In the genomic region with DNA sequence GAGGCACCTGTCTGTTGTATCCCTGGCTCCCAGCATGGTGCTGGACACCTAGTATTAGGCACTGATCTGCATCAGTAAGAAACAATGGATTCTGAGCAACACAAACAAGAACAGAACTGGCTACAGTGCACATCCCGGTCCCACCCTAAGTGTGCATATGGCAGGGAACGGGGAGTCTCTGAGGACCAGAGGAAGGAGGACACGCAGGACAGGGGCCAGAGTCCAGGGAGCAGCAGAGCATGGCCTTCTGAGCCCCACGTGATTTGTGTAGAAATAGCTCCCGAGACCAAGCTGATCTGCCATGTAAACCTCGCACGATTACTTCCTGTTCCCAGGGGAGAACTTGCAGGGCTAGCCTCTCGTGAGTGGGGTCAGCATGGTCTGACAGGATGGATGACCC, we compare ENCODE assay signal across 1 cellular context.
TF ChIP-seq lines count a peak whose summit lies in the region.

No MANE protein-coding gene starts in this region.

TF ChIP-seq in HepG2, 621 proteins besides CTCF, POLR2A, EP300 and RAD21 (continued from another document and continues in another):
- TF ChIP-seq, protein P1, sequence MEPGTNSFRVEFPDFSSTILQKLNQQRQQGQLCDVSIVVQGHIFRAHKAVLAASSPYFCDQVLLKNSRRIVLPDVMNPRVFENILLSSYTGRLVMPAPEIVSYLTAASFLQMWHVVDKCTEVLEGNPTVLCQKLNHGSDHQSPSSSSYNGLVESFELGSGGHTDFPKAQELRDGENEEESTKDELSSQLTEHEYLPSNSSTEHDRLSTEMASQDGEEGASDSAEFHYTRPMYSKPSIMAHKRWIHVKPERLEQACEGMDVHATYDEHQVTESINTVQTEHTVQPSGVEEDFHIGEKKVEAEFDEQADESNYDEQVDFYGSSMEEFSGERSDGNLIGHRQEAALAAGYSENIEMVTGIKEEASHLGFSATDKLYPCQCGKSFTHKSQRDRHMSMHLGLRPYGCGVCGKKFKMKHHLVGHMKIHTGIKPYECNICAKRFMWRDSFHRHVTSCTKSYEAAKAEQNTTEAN (CRISPR knock-in tag; conservative IDR thresholded peaks at IDR 0.05), result no peak
- TF ChIP-seq, protein P2, sequence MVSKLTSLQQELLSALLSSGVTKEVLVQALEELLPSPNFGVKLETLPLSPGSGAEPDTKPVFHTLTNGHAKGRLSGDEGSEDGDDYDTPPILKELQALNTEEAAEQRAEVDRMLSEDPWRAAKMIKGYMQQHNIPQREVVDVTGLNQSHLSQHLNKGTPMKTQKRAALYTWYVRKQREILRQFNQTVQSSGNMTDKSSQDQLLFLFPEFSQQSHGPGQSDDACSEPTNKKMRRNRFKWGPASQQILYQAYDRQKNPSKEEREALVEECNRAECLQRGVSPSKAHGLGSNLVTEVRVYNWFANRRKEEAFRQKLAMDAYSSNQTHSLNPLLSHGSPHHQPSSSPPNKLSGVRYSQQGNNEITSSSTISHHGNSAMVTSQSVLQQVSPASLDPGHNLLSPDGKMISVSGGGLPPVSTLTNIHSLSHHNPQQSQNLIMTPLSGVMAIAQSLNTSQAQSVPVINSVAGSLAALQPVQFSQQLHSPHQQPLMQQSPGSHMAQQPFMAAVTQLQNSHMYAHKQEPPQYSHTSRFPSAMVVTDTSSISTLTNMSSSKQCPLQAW (CRISPR knock-in tag; IDR thresholded peaks at IDR 0.05), result no peak
- TF ChIP-seq HNRNPL (IDR thresholded peaks at IDR 0.05; ENCODE audit: low read depth, low read length) (no peak), KDM3A (CRISPR knock-in tag; IDR thresholded peaks at IDR 0.05; ENCODE audit: low read depth) (no peak), ZNF644 (CRISPR knock-in tag; IDR thresholded peaks at IDR 0.05; ENCODE audit: low read depth) (0 out of 2 replicates have a peak, but pooled peaks have one; percentile 56), SRY (CRISPR knock-in tag; IDR thresholded peaks at IDR 0.05) (no peak), KDM6A (CRISPR knock-in tag; IDR thresholded peaks at IDR 0.05; ENCODE audit: low read depth) (peak; percentile 20; the same call in 1 of the 2 replicates), HNRNPUL1 (IDR thresholded peaks at IDR 0.05; ENCODE audit: low read depth, low read length) (no peak), NFE2L1 (CRISPR knock-in tag; IDR thresholded peaks at IDR 0.05; ENCODE audit: borderline replicate concordance) (no peak), ELF3 (CRISPR knock-in tag; IDR thresholded peaks at IDR 0.05) (peak; percentile 88), MXD4 (CRISPR knock-in tag; IDR thresholded peaks at IDR 0.05) (0 out of 2 replicates have a peak, but pooled peaks have one; percentile 33), ZSCAN20 (CRISPR knock-in tag; IDR thresholded peaks at IDR 0.05; ENCODE audit: borderline replicate concordance) (no peak), TOE1 (CRISPR knock-in tag; IDR thresholded peaks at IDR 0.05) (no peak), NBN (conservative IDR thresholded peaks at IDR 0.05) (no peak), ZNF792 (CRISPR knock-in tag; IDR thresholded peaks at IDR 0.05) (no peak), WIZ (CRISPR knock-in tag; IDR thresholded peaks at IDR 0.05) (no peak), SAP130 (CRISPR knock-in tag; IDR thresholded peaks at IDR 0.05; ENCODE audit: low read depth) (peak; percentile 59), SOX6 (IDR thresholded peaks at IDR 0.05) (no peak), SOX6 (CRISPR knock-in tag; IDR thresholded peaks at IDR 0.05) (peak; percentile 17; the same call in 1 of the 2 replicates), TMF1 (CRISPR knock-in tag; IDR thresholded peaks at IDR 0.05; ENCODE audit: low read depth) (no peak), MEF2D (CRISPR knock-in tag; IDR thresholded peaks at IDR 0.05) (0 out of 2 replicates have a peak, but pooled peaks have one; percentile 37), KLF15 (CRISPR knock-in tag; IDR thresholded peaks at IDR 0.05; ENCODE audit: borderline replicate concordance) (no peak), RFX1 (IDR thresholded peaks at IDR 0.05) (no peak), ZNF850 (CRISPR knock-in tag; conservative IDR thresholded peaks at IDR 0.05) (no peak), AGO1 (IDR thresholded peaks at IDR 0.05; ENCODE audit: low read depth, low read length, poor library complexity, severe bottlenecking) (no peak), ZNF205 (CRISPR knock-in tag; IDR thresholded peaks at IDR 0.05) (no peak), RXRB (CRISPR knock-in tag; IDR thresholded peaks at IDR 0.05; ENCODE audit: borderline replicate concordance) (no peak), SMARCE1 (IDR thresholded peaks at IDR 0.05; ENCODE audit: borderline replicate concordance) (no peak), SP4 (CRISPR knock-in tag; IDR thresholded peaks at IDR 0.05) (no peak)
- TF ChIP-seq, protein P3, sequence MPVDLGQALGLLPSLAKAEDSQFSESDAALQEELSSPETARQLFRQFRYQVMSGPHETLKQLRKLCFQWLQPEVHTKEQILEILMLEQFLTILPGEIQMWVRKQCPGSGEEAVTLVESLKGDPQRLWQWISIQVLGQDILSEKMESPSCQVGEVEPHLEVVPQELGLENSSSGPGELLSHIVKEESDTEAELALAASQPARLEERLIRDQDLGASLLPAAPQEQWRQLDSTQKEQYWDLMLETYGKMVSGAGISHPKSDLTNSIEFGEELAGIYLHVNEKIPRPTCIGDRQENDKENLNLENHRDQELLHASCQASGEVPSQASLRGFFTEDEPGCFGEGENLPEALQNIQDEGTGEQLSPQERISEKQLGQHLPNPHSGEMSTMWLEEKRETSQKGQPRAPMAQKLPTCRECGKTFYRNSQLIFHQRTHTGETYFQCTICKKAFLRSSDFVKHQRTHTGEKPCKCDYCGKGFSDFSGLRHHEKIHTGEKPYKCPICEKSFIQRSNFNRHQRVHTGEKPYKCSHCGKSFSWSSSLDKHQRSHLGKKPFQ (CRISPR knock-in tag; IDR thresholded peaks at IDR 0.05; ENCODE audit: insufficient replicate concordance), result no peak
- TF ChIP-seq, protein P4, sequence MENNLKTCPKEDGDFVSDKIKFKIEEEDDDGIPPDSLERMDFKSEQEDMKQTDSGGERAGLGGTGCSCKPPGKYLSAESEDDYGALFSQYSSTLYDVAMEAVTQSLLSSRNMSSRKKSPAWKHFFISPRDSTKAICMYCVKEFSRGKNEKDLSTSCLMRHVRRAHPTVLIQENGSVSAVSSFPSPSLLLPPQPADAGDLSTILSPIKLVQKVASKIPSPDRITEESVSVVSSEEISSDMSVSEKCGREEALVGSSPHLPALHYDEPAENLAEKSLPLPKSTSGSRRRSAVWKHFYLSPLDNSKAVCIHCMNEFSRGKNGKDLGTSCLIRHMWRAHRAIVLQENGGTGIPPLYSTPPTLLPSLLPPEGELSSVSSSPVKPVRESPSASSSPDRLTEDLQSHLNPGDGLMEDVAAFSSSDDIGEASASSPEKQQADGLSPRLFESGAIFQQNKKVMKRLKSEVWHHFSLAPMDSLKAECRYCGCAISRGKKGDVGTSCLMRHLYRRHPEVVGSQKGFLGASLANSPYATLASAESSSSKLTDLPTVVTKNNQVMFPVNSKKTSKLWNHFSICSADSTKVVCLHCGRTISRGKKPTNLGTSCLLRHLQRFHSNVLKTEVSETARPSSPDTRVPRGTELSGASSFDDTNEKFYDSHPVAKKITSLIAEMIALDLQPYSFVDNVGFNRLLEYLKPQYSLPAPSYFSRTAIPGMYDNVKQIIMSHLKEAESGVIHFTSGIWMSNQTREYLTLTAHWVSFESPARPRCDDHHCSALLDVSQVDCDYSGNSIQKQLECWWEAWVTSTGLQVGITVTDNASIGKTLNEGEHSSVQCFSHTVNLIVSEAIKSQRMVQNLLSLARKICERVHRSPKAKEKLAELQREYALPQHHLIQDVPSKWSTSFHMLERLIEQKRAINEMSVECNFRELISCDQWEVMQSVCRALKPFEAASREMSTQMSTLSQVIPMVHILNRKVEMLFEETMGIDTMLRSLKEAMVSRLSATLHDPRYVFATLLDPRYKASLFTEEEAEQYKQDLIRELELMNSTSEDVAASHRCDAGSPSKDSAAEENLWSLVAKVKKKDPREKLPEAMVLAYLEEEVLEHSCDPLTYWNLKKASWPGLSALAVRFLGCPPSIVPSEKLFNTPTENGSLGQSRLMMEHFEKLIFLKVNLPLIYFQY (CRISPR knock-in tag; IDR thresholded peaks at IDR 0.05; ENCODE audit: borderline replicate concordance), result no peak
- TF ChIP-seq, protein P5, sequence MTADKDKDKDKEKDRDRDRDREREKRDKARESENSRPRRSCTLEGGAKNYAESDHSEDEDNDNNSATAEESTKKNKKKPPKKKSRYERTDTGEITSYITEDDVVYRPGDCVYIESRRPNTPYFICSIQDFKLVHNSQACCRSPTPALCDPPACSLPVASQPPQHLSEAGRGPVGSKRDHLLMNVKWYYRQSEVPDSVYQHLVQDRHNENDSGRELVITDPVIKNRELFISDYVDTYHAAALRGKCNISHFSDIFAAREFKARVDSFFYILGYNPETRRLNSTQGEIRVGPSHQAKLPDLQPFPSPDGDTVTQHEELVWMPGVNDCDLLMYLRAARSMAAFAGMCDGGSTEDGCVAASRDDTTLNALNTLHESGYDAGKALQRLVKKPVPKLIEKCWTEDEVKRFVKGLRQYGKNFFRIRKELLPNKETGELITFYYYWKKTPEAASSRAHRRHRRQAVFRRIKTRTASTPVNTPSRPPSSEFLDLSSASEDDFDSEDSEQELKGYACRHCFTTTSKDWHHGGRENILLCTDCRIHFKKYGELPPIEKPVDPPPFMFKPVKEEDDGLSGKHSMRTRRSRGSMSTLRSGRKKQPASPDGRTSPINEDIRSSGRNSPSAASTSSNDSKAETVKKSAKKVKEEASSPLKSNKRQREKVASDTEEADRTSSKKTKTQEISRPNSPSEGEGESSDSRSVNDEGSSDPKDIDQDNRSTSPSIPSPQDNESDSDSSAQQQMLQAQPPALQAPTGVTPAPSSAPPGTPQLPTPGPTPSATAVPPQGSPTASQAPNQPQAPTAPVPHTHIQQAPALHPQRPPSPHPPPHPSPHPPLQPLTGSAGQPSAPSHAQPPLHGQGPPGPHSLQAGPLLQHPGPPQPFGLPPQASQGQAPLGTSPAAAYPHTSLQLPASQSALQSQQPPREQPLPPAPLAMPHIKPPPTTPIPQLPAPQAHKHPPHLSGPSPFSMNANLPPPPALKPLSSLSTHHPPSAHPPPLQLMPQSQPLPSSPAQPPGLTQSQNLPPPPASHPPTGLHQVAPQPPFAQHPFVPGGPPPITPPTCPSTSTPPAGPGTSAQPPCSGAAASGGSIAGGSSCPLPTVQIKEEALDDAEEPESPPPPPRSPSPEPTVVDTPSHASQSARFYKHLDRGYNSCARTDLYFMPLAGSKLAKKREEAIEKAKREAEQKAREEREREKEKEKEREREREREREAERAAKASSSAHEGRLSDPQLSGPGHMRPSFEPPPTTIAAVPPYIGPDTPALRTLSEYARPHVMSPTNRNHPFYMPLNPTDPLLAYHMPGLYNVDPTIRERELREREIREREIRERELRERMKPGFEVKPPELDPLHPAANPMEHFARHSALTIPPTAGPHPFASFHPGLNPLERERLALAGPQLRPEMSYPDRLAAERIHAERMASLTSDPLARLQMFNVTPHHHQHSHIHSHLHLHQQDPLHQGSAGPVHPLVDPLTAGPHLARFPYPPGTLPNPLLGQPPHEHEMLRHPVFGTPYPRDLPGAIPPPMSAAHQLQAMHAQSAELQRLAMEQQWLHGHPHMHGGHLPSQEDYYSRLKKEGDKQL (CRISPR knock-in tag; IDR thresholded peaks at IDR 0.05; ENCODE audit: low read depth), result no peak
- TF ChIP-seq, protein P6, sequence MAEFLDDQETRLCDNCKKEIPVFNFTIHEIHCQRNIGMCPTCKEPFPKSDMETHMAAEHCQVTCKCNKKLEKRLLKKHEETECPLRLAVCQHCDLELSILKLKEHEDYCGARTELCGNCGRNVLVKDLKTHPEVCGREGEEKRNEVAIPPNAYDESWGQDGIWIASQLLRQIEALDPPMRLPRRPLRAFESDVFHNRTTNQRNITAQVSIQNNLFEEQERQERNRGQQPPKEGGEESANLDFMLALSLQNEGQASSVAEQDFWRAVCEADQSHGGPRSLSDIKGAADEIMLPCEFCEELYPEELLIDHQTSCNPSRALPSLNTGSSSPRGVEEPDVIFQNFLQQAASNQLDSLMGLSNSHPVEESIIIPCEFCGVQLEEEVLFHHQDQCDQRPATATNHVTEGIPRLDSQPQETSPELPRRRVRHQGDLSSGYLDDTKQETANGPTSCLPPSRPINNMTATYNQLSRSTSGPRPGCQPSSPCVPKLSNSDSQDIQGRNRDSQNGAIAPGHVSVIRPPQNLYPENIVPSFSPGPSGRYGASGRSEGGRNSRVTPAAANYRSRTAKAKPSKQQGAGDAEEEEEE (CRISPR knock-in tag; IDR thresholded peaks at IDR 0.05; ENCODE audit: borderline replicate concordance), result no peak
- TF ChIP-seq, protein P7, sequence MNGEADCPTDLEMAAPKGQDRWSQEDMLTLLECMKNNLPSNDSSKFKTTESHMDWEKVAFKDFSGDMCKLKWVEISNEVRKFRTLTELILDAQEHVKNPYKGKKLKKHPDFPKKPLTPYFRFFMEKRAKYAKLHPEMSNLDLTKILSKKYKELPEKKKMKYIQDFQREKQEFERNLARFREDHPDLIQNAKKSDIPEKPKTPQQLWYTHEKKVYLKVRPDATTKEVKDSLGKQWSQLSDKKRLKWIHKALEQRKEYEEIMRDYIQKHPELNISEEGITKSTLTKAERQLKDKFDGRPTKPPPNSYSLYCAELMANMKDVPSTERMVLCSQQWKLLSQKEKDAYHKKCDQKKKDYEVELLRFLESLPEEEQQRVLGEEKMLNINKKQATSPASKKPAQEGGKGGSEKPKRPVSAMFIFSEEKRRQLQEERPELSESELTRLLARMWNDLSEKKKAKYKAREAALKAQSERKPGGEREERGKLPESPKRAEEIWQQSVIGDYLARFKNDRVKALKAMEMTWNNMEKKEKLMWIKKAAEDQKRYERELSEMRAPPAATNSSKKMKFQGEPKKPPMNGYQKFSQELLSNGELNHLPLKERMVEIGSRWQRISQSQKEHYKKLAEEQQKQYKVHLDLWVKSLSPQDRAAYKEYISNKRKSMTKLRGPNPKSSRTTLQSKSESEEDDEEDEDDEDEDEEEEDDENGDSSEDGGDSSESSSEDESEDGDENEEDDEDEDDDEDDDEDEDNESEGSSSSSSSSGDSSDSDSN (CRISPR knock-in tag; IDR thresholded peaks at IDR 0.05), result 0 out of 2 replicates have a peak, but pooled peaks have one; percentile 22
